In the genomic region with DNA sequence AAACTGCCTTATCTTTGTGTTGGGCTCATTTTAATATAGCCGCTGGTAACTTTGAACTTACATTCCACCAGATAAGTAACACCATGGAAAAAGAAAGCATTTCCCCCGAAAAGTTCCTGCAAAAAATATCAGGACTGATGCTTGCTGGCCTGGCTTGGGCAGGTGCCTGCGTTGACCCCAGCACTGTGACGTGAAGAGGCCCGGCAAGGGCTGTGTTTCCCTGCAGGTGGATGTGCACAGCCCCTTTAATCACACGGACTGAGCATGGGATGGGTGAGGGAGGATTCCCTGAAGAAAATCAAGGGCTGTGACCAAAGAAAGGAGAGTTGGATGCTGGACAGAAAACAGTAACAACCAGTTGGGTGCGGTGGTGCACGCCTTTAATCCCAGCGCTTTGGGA, we compare ENCODE assay signal across 33 cellular contexts.
"Had no signal": no experiment of that assay in that cellular context is flagged by ENCODE, and none has a peak within 500 bp of the region (broad histone marks: within the 10 kb centered on the region; RNA-seq: fewer than 3 reads in every experiment).

No MANE protein-coding gene starts in this region.

- H3K9me3 Mint-ChIP-seq: activated B cell treated with CpG ODN at 0.5 μM for 24 hours; activated CD8-positive, alpha-beta T cell treated with anti-CD3 and anti-CD28 coated beads for 36 hours; activated T-cell treated with anti-CD3 and anti-CD28 coated beads, Interleukin-2, amount 50 U/mL, for 4 hours; activated T-helper 17 cell treated with anti-CD3 and anti-CD28 coated beads, Interleukin-2, amount 50 U/mL, for 72 hours; dendritic cell treated with granulocyte-macrophage colony-stimulating factor and Interleukin-4, amounts not matched to agents 40 ng/mL and 50 ng/mL, for 4 days; T-helper 2 cell treated with Interferon-gamma antibody and Interleukin-4, amounts not matched to agents 5 μg/mL and 100 μg/mL, for 36 hours had no signal

- H3K27me3 ChIP-seq: adrenal gland, body of pancreas, colonic mucosa, dorsolateral prefrontal cortex, foreskin keratinocyte, gastrocnemius medialis had no signal

- H3K4me1 Mint-ChIP-seq: activated B cell treated with CpG ODN at 0.5 μM for 24 hours; activated T-helper 17 cell treated with anti-CD3 and anti-CD28 coated beads, Interleukin-2, amount 50 U/mL, for 72 hours; T-helper 17 cell had no signal

- H3K27me3 Mint-ChIP-seq: activated B cell treated with CpG ODN at 0.5 μM for 24 hours; dendritic cell treated with granulocyte-macrophage colony-stimulating factor and Interleukin-4, amounts not matched to agents 40 ng/mL and 50 ng/mL, for 4 days had no signal

- H3K27ac Mint-ChIP-seq: activated B cell treated with CpG ODN at 0.5 μM for 24 hours; activated CD8-positive, alpha-beta T cell treated with anti-CD3 and anti-CD28 coated beads for 36 hours; activated naive CD8-positive, alpha-beta T cell; activated T-helper 17 cell treated with anti-CD3 and anti-CD28 coated beads, Interleukin-2, amount 50 U/mL, for 72 hours; dendritic cell treated with granulocyte-macrophage colony-stimulating factor and Interleukin-4, amounts not matched to agents 40 ng/mL and 50 ng/mL, for 4 days; T-helper 17 cell; T-helper 2 cell treated with Interferon-gamma antibody and Interleukin-4, amounts not matched to agents 5 μg/mL and 100 μg/mL, for 36 hours had no signal

- H3K4me1 ChIP-seq: adrenal gland, body of pancreas, colonic mucosa, esophagus muscularis mucosa, foreskin keratinocyte, gastrocnemius medialis had no signal

- ATAC-seq: activated CD4-positive, CD25-positive, alpha-beta regulatory T cell treated with anti-CD3 and anti-CD28 coated beads, Interleukin-2, amount 50 U/mL, for 24 hours; activated CD8-positive, alpha-beta T cell treated with anti-CD3 and anti-CD28 coated beads for 36 hours; activated T-cell treated with anti-CD3 and anti-CD28 coated beads, Interleukin-2, amount 50 U/mL, for 4 hours; activated T-helper 17 cell treated with anti-CD3 and anti-CD28 coated beads, Interleukin-2, amount 50 U/mL, for 72 hours; body of pancreas; foreskin keratinocyte; gastrocnemius medialis; T-helper 17 cell had no signal

- H3K36me3 Mint-ChIP-seq: activated naive CD8-positive, alpha-beta T cell had no signal

- H3K4me3 Mint-ChIP-seq: activated B cell treated with CpG ODN at 0.5 μM for 24 hours; activated CD8-positive, alpha-beta T cell treated with anti-CD3 and anti-CD28 coated beads for 36 hours; activated naive CD8-positive, alpha-beta T cell; activated T-cell treated with anti-CD3 and anti-CD28 coated beads, Interleukin-2, amount 50 U/mL, for 4 hours; activated T-helper 17 cell treated with anti-CD3 and anti-CD28 coated beads, Interleukin-2, amount 50 U/mL, for 72 hours; dendritic cell treated with granulocyte-macrophage colony-stimulating factor and Interleukin-4, amounts not matched to agents 40 ng/mL and 50 ng/mL, for 4 days; T-helper 17 cell; T-helper 2 cell treated with Interferon-gamma antibody and Interleukin-4, amounts not matched to agents 5 μg/mL and 100 μg/mL, for 36 hours had no signal

- DNase-seq: activated B cell treated with CpG ODN at 0.5 μM for 24 hours; activated CD4-positive, alpha-beta T cell treated with anti-CD3 and anti-CD28 coated beads for 48 hours; activated CD4-positive, alpha-beta T cell treated with anti-CD3 and anti-CD28 coated beads, Interleukin-2, amount 50 U/mL, for 1 hour; activated CD4-positive, alpha-beta T cell treated with anti-CD3 and anti-CD28 coated beads, Interleukin-2, amount 50 U/mL, for 48 hours; activated CD8-positive, alpha-beta memory T cell treated with anti-CD3 and anti-CD28 coated beads for 24 hours; activated CD8-positive, alpha-beta T cell treated with anti-CD3 and anti-CD28 coated beads for 36 hours; activated effector memory CD4-positive, alpha-beta T cell treated with Interleukin-2 at 50 U/mL for 16 hours; activated gamma-delta T cell treated with Interleukin-2 at 50 U/mL for 16 hours; activated naive CD4-positive, alpha-beta T cell treated with anti-CD3 and anti-CD28 coated beads, Interleukin-2, amount 50 U/mL, for 16 hours; activated naive CD4-positive, alpha-beta T cell treated with Interleukin-2 at 50 U/mL for 16 hours; activated T-cell treated with anti-CD3 and anti-CD28 coated beads, Interleukin-2, amount 50 U/mL, for 4 hours; amygdala; aorta; body of pancreas; central memory CD4-positive, alpha-beta T cell; cerebellar nuclear complex; colonic mucosa; dorsolateral prefrontal cortex; effector memory CD4-positive, alpha-beta T cell; erythroblast; foreskin keratinocyte; gastrocnemius medialis; T-helper 1 cell; T-helper 17 cell; T1000; WERI-Rb-1 had no signal

- H3K27ac ChIP-seq: adrenal gland, body of pancreas, colonic mucosa, dorsolateral prefrontal cortex, esophagus muscularis mucosa, foreskin keratinocyte, gastrocnemius medialis, WERI-Rb-1 had no signal

- H3K9me3 ChIP-seq: adrenal gland, body of pancreas, colonic mucosa, esophagus muscularis mucosa, gastrocnemius medialis had no signal
